In genomic region chr4:129532573-129532972, GRCh38 we compare ENCODE assay signal across 16 cellular contexts.
DNase-seq lines count a peak whose midpoint lies in the region; ATAC-seq lines count a peak whose summit lies in the region.
"Had no signal": no experiment of that assay in that cellular context is flagged by ENCODE, and none has a peak within 500 bp of the region (broad histone marks: within the 10 kb centered on the region; RNA-seq: fewer than 3 reads in every experiment).

No MANE protein-coding gene starts in this region.

- H3K27me3 Mint-ChIP-seq in activated CD4-positive, alpha-beta T cell treated with anti-CD3 and anti-CD28 coated beads, Interleukin-2, amount 10 ng/mL, durations not matched to agents 7 days and 5 days = no peaks in the 10 kb centered on the region
- no peaks in the 10 kb centered on the region for H3K27me3 Mint-ChIP-seq in activated CD4-positive, alpha-beta T cell treated with anti-CD3 and anti-CD28 coated beads for 36 hours
- H3K27me3 Mint-ChIP-seq in naive thymus-derived CD4-positive, alpha-beta T cell = peaks cover 0 to 3% (median 0%) of the 10 kb centered on the region in 5 donors
- H3K27me3 Mint-ChIP-seq: brain had no signal

- no peak overlapping the region for H3K4me3 ChIP-seq in Karpas-422 (ENCODE audit: low read length)
- no peak overlapping the region for H3K4me3 ChIP-seq in naive thymus-derived CD4-positive, alpha-beta T cell (ENCODE audit: low read length)
- H3K4me3 ChIP-seq: GM23248, K562 had no signal

- no peaks in the 10 kb centered on the region for H3K9me2 ChIP-seq in Karpas-422 (replicated peaks; ENCODE audit: insufficient read depth, low read length)

- peaks cover 9% of the 10 kb centered on the region for H3K9me3 Mint-ChIP-seq in activated CD4-positive, alpha-beta T cell treated with anti-CD3 and anti-CD28 coated beads, Interleukin-2, amount 10 ng/mL, durations not matched to agents 7 days and 5 days
- H3K9me3 Mint-ChIP-seq in activated CD4-positive, alpha-beta T cell treated with anti-CD3 and anti-CD28 coated beads for 36 hours (ENCODE audit: low read depth) = no peaks in the 10 kb centered on the region
- peaks cover 0 to 7% (median 0%) of the 10 kb centered on the region in 11 donors for H3K9me3 Mint-ChIP-seq in naive thymus-derived CD4-positive, alpha-beta T cell
- H3K9me3 Mint-ChIP-seq: brain had no signal

- H4K20me1 ChIP-seq in Karpas-422 (ENCODE audit: insufficient read depth, low read depth, low read length) = no peaks in the 10 kb centered on the region

- CTCF ChIA-PET in activated CD4-positive, alpha-beta T cell treated with anti-CD3 and anti-CD28 coated beads, Interleukin-2, amount 10 ng/mL, durations not matched to agents 7 days and 5 days (lab: Charles Lee) = no interaction called here
- CTCF ChIA-PET in activated CD4-positive, alpha-beta T cell treated with anti-CD3 and anti-CD28 coated beads for 36 hours (lab: Charles Lee) = no interaction called here
- CTCF ChIA-PET in naive thymus-derived CD4-positive, alpha-beta T cell (lab: Charles Lee) = no interaction called here

- H3K36me3 ChIP-seq in Karpas-422 (ENCODE audit: insufficient read depth, low read length) = no peaks in the 10 kb centered on the region
- H3K36me3 ChIP-seq in naive thymus-derived CD4-positive, alpha-beta T cell (ENCODE audit: control insufficient read depth in 2 of 3, insufficient read depth in 3 of 3, low read length in 3 of 3) = no peaks in the 10 kb centered on the region

- intact Hi-C loops in activated CD4-positive, alpha-beta T cell treated with anti-CD3 and anti-CD28 coated beads for 36 hours (cut with DNase I, micrococcal nuclease) = no loop called here
- intact Hi-C loops in naive thymus-derived CD4-positive, alpha-beta T cell (cut with micrococcal nuclease) = no loop called here

- ATAC-seq in activated CD4-positive, alpha-beta T cell treated with anti-CD3 and anti-CD28 coated beads for 36 hours = no peak
- peak; percentile 78 for ATAC-seq in HG02763 (IDR thresholded peaks at IDR 0.05; ENCODE audit: unreplicated experiment)
- peak; percentile 57 for ATAC-seq in naive thymus-derived CD4-positive, alpha-beta T cell
- ATAC-seq: esophagus mucosa; K562; stimulated activated naive CD8-positive, alpha-beta T cell treated with anti-CD3 and anti-CD28 coated beads, Interleukin-15, Interleukin-2, amounts not matched to agents 100 U/mL and 50 U/mL, for 24 hours had no signal

- peaks cover 15% of the 10 kb centered on the region for H3K4me1 Mint-ChIP-seq in activated CD4-positive, alpha-beta T cell treated with anti-CD3 and anti-CD28 coated beads, Interleukin-2, amount 10 ng/mL, durations not matched to agents 7 days and 5 days
- peaks cover 4% of the 10 kb centered on the region for H3K4me1 Mint-ChIP-seq in activated CD4-positive, alpha-beta T cell treated with anti-CD3 and anti-CD28 coated beads for 36 hours
- peaks cover 0 to 7% (median 0%) of the 10 kb centered on the region in 7 donors for H3K4me1 Mint-ChIP-seq in naive thymus-derived CD4-positive, alpha-beta T cell

- H3K4me3 Mint-ChIP-seq in activated CD4-positive, alpha-beta T cell treated with anti-CD3 and anti-CD28 coated beads, Interleukin-2, amount 10 ng/mL, durations not matched to agents 7 days and 5 days = no peak overlapping the region
- H3K4me3 Mint-ChIP-seq in activated CD4-positive, alpha-beta T cell treated with anti-CD3 and anti-CD28 coated beads for 36 hours = no peak overlapping the region
- peak overlapping the region in 1 of 10 donors; percentile 5 for H3K4me3 Mint-ChIP-seq in naive thymus-derived CD4-positive, alpha-beta T cell
- H3K4me3 Mint-ChIP-seq: brain had no signal

- H3K27ac Mint-ChIP-seq in activated CD4-positive, alpha-beta T cell treated with anti-CD3 and anti-CD28 coated beads, Interleukin-2, amount 10 ng/mL, durations not matched to agents 7 days and 5 days = peak overlapping the region; percentile 83
- no peak overlapping the region for H3K27ac Mint-ChIP-seq in activated CD4-positive, alpha-beta T cell treated with anti-CD3 and anti-CD28 coated beads for 36 hours
- H3K27ac Mint-ChIP-seq in naive thymus-derived CD4-positive, alpha-beta T cell = no peak overlapping the region
- H3K27ac Mint-ChIP-seq: brain had no signal

- DNase-seq in activated CD4-positive, alpha-beta T cell treated with anti-CD3 and anti-CD28 coated beads, Interleukin-2, amount 10 ng/mL, durations not matched to agents 7 days and 5 days = peak; percentile 20
- DNase-seq in activated CD4-positive, alpha-beta T cell treated with anti-CD3 and anti-CD28 coated beads for 36 hours = no peak
- DNase-seq in Karpas-422 (peak; percentile 66), NCI-H1417 (lab: John Stamatoyannopoulos, UW) (no peak)
- DNase-seq in naive thymus-derived CD4-positive, alpha-beta T cell = no peak
- no peak for DNase-seq in effector CD4-positive, alpha-beta T cell
- DNase-seq in activated effector memory CD4-positive, alpha-beta T cell treated with Interleukin-2 at 50 U/mL for 16 hours = no peak
- DNase-seq: EL; GM23248; NCI-H510A treated with DMSO at 0.1 percent for 48 hours; stimulated activated naive CD8-positive, alpha-beta T cell treated with anti-CD3 and anti-CD28 coated beads, Interleukin-15, Interleukin-2, amounts not matched to agents 100 U/mL and 50 U/mL, for 24 hours; SW 1271 had no signal

- H3K9ac ChIP-seq in Karpas-422 (ENCODE audit: low read length) = no peak overlapping the region
- H3K9ac ChIP-seq: GM23248 had no signal

- H3K36me3 Mint-ChIP-seq in activated CD4-positive, alpha-beta T cell treated with anti-CD3 and anti-CD28 coated beads, Interleukin-2, amount 10 ng/mL, durations not matched to agents 7 days and 5 days (ENCODE audit: low read depth) = peaks cover 2% of the 10 kb centered on the region
- no peaks in the 10 kb centered on the region for H3K36me3 Mint-ChIP-seq in activated CD4-positive, alpha-beta T cell treated with anti-CD3 and anti-CD28 coated beads for 36 hours (ENCODE audit: low read depth)
- peaks cover 0 to 1% (median 0%) of the 10 kb centered on the region in 5 donors for H3K36me3 Mint-ChIP-seq in naive thymus-derived CD4-positive, alpha-beta T cell
- H3K36me3 Mint-ChIP-seq: brain had no signal

- no peak overlapping the region for H3K4me2 ChIP-seq in Karpas-422 (ENCODE audit: low read depth, low read length, poor library complexity, severe bottlenecking)

- H3K27ac ChIP-seq in Karpas-422 (ENCODE audit: low read length) = no peak overlapping the region
- H3K27ac ChIP-seq in naive thymus-derived CD4-positive, alpha-beta T cell (ENCODE audit: low read depth, low read length) = no peak overlapping the region
- H3K27ac ChIP-seq: GM23248 had no signal

- no peak overlapping the region for H2AFZ ChIP-seq in Karpas-422 (ENCODE audit: low read length)
- H2AFZ ChIP-seq: GM23248 had no signal

- no peaks in the 10 kb centered on the region for H3K79me2 ChIP-seq in Karpas-422 (ENCODE audit: low read length)

- H3K27me3 ChIP-seq in Karpas-422 (ENCODE audit: low read length) = no peaks in the 10 kb centered on the region
- H3K27me3 ChIP-seq in naive thymus-derived CD4-positive, alpha-beta T cell (ENCODE audit: control insufficient read depth in 2 of 2, insufficient read depth in 2 of 2, low read length in 2 of 2) = no peaks in the 10 kb centered on the region

- H3K4me1 ChIP-seq in Karpas-422 (ENCODE audit: low read length) = peaks cover 3% of the 10 kb centered on the region; the same call in 1 of the 2 replicates
- no peaks in the 10 kb centered on the region for H3K4me1 ChIP-seq in naive thymus-derived CD4-positive, alpha-beta T cell (ENCODE audit: control insufficient read depth in 2 of 2, insufficient read depth in 2 of 2, low read length in 2 of 2)

- H3K9me3 ChIP-seq in Karpas-422 (ENCODE audit: low read length) = no peaks in the 10 kb centered on the region
- no peaks in the 10 kb centered on the region for H3K9me3 ChIP-seq in naive thymus-derived CD4-positive, alpha-beta T cell (ENCODE audit: control insufficient read depth in 2 of 3, low read length in 3 of 3)

- POLR2A ChIA-PET in activated CD4-positive, alpha-beta T cell treated with anti-CD3 and anti-CD28 coated beads, Interleukin-2, amount 10 ng/mL, durations not matched to agents 7 days and 5 days (lab: Charles Lee) = no interaction called here
- POLR2A ChIA-PET in activated CD4-positive, alpha-beta T cell treated with anti-CD3 and anti-CD28 coated beads for 36 hours (lab: Charles Lee) = no interaction called here
- POLR2A ChIA-PET in naive thymus-derived CD4-positive, alpha-beta T cell (lab: Charles Lee) = no interaction called here

Comparison
In these comparisons a context has a peak if more than half of its experiments do, and no peak if none do; other contexts are left out.
1. DNase-seq: peak in activated CD4-positive, alpha-beta T cell treated with anti-CD3 and anti-CD28 coated beads, Interleukin-2, amount 10 ng/mL, durations not matched to agents 7 days and 5 days (single experiment) and Karpas-422 (single experiment); none in activated CD4-positive, alpha-beta T cell treated with anti-CD3 and anti-CD28 coated beads for 36 hours (single experiment), naive thymus-derived CD4-positive, alpha-beta T cell (0 of 9), effector CD4-positive, alpha-beta T cell (single experiment), activated effector memory CD4-positive, alpha-beta T cell treated with Interleukin-2 at 50 U/mL for 16 hours (single experiment) and NCI-H1417 (0 of 3).